In the genomic region with DNA sequence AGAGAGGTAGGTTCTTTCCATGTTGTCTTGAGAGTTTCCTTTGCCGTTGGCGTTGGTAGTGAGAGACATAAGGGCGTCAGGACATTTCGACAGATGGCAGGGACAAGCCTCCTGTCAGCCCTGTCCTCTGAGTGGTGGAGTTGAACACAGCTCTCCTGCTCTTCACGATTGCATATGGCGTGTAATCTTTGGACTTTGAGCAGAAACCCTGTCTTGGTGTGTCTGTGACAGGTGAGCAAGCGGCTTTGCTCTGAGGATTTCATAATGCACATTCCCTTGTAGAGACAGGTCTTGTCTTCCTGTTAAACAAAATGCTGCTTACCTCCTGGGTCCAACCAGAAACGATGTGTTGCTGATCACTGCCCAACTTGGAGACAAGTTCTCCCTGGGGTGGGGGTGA, we compare ENCODE assay signal across 17 cellular contexts.
DNase-seq lines count a peak whose midpoint lies in the region; ATAC-seq and TF ChIP-seq lines count a peak whose summit lies in the region.
"Had no signal": no experiment of that assay in that cellular context is flagged by ENCODE, and none has a peak within 500 bp of the region (broad histone marks: within the 10 kb centered on the region; RNA-seq: fewer than 3 reads in every experiment).

No MANE protein-coding gene starts in this region.

- no peaks in the 10 kb centered on the region for H4K20me1 ChIP-seq in IMR-90 (ENCODE audit: insufficient read depth, low read length)
- H4K20me1 ChIP-seq in smooth muscle cell (ENCODE audit: low read depth): no peaks in the 10 kb centered on the region

- H3K27me3 ChIP-seq in IMR-90 (ENCODE audit: control insufficient read depth, insufficient read depth, low read length): no peaks in the 10 kb centered on the region
- H3K27me3 ChIP-seq in esophagus muscularis mucosa: no peaks in the 10 kb centered on the region
- no peaks in the 10 kb centered on the region for H3K27me3 ChIP-seq in smooth muscle cell (ENCODE audit: low read depth)
- H3K27me3 ChIP-seq: BE2C had no signal

- no peak overlapping the region for H3K4ac ChIP-seq in IMR-90 (ENCODE audit: low read depth, low read length)

- H4K5ac ChIP-seq in IMR-90 (ENCODE audit: low read depth, low read length): no peak overlapping the region

- no peaks in the 10 kb centered on the region for H3K79me2 ChIP-seq in smooth muscle cell (ENCODE audit: low read depth)

- dilution Hi-C loops in IMR-90 (cut with HindIII; ENCODE audit: low sequenced_read_pairs, unreplicated experiment): no loop called here

- no peak overlapping the region for H3K4me3 Mint-ChIP-seq in nephron
- H3K4me3 Mint-ChIP-seq in activated CD8-positive, alpha-beta memory T cell treated with anti-CD3 and anti-CD28 coated beads, Interleukin-2, amount 10 ng/mL, durations not matched to agents 7 days and 5 days: no peak overlapping the region
- H3K4me3 Mint-ChIP-seq in Calu3 (ENCODE audit: low read depth, unreplicated experiment): no peak overlapping the region
- H3K4me3 Mint-ChIP-seq: CD4-positive, CD25-positive, alpha-beta regulatory T cell; CD8-positive, alpha-beta memory T cell; H9 had no signal

- H3K36me3 ChIP-seq in IMR-90 (ENCODE audit: control insufficient read depth, insufficient read depth, low read length) (no peaks in the 10 kb centered on the region), esophagus muscularis mucosa (no peaks in the 10 kb centered on the region), smooth muscle cell (ENCODE audit: low read depth) (no peaks in the 10 kb centered on the region)
- H3K36me3 ChIP-seq: BE2C had no signal

- TF ChIP-seq CTCF in IMR-90 (conservative IDR thresholded peaks at IDR 0.05; ENCODE audit: low read depth, low read length): no peak
- TF ChIP-seq CTCF in esophagus muscularis mucosa (IDR thresholded peaks at IDR 0.05): no peak
- no peak for TF ChIP-seq CTCF in nephron (IDR thresholded peaks at IDR 0.05; ENCODE audit: unreplicated experiment in 3 of 3)
- no peak for TF ChIP-seq CTCF in smooth muscle cell (IDR thresholded peaks at IDR 0.05; ENCODE audit: borderline replicate concordance, insufficient read depth, poor library complexity, severe bottlenecking)
- TF ChIP-seq CTCF in Calu3 (IDR thresholded peaks at IDR 0.05; ENCODE audit: unreplicated experiment): no peak

- H3K27me3 Mint-ChIP-seq in nephron (ENCODE audit: low read depth): peaks cover 4% of the 10 kb centered on the region
- no peaks in the 10 kb centered on the region for H3K27me3 Mint-ChIP-seq in activated CD8-positive, alpha-beta memory T cell treated with anti-CD3 and anti-CD28 coated beads, Interleukin-2, amount 10 ng/mL, durations not matched to agents 7 days and 5 days
- no peaks in the 10 kb centered on the region for H3K27me3 Mint-ChIP-seq in Calu3 (ENCODE audit: unreplicated experiment)
- H3K27me3 Mint-ChIP-seq: CD4-positive, CD25-positive, alpha-beta regulatory T cell had no signal

- H3K18ac ChIP-seq in IMR-90 (ENCODE audit: low read depth, low read length): no peak overlapping the region

- ATAC-seq in IMR-90 (ENCODE audit: low read depth): no peak
- ATAC-seq in activated CD8-positive, alpha-beta memory T cell treated with anti-CD3 and anti-CD28 coated beads, Interleukin-2, amount 10 ng/mL, durations not matched to agents 7 days and 5 days: no peak

- H3K4me1 Mint-ChIP-seq in nephron (peaks cover 41% of the 10 kb centered on the region), Calu3 (ENCODE audit: low read depth, unreplicated experiment) (no peaks in the 10 kb centered on the region)
- no peaks in the 10 kb centered on the region for H3K4me1 Mint-ChIP-seq in activated CD8-positive, alpha-beta memory T cell treated with anti-CD3 and anti-CD28 coated beads, Interleukin-2, amount 10 ng/mL, durations not matched to agents 7 days and 5 days
- H3K4me1 Mint-ChIP-seq: CD4-positive, CD25-positive, alpha-beta regulatory T cell; CD8-positive, alpha-beta memory T cell; H9 had no signal

- H3K36me3 Mint-ChIP-seq in nephron (ENCODE audit: low read depth) (no peaks in the 10 kb centered on the region), Calu3 (ENCODE audit: insufficient read depth, unreplicated experiment) (no peaks in the 10 kb centered on the region)
- no peaks in the 10 kb centered on the region for H3K36me3 Mint-ChIP-seq in activated CD8-positive, alpha-beta memory T cell treated with anti-CD3 and anti-CD28 coated beads, Interleukin-2, amount 10 ng/mL, durations not matched to agents 7 days and 5 days
- H3K36me3 Mint-ChIP-seq: CD4-positive, CD25-positive, alpha-beta regulatory T cell; CD8-positive, alpha-beta memory T cell had no signal

- 0 out of 2 replicates have a peak, but pooled peaks cover 2% of the 10 kb centered on the region for H3K4me1 ChIP-seq in IMR-90 (ENCODE audit: control insufficient read depth, insufficient read depth, low read length)
- H3K4me1 ChIP-seq in esophagus muscularis mucosa: peaks cover 0 to 3% (median 0%) of the 10 kb centered on the region in 4 donors
- H3K4me1 ChIP-seq in smooth muscle cell (ENCODE audit: low read depth): no peaks in the 10 kb centered on the region
- H3K4me1 ChIP-seq: BE2C had no signal

- no peak overlapping the region for H4K91ac ChIP-seq in IMR-90 (ENCODE audit: insufficient read depth, low read depth, low read length)

- H3K14ac ChIP-seq in IMR-90 (replicated peaks; ENCODE audit: low read depth, low read length): no peak overlapping the region

- no peak overlapping the region for H2BK5ac ChIP-seq in IMR-90 (ENCODE audit: low read depth, low read length, poor library complexity, severe bottlenecking)

- H2AFZ ChIP-seq in IMR-90 (replicated peaks; ENCODE audit: low read length, poor library complexity) (no peak overlapping the region), smooth muscle cell (ENCODE audit: low read depth) (peak overlapping the region; percentile 16)

- no peak overlapping the region for H2BK15ac ChIP-seq in IMR-90 (ENCODE audit: low read depth, low read length)

- POLR2A ChIA-PET in IMR-90 (lab: Charles Lee; ENCODE audit: unreplicated experiment): no interaction called here

- H3K9me3 ChIP-seq in IMR-90 (ENCODE audit: control insufficient read depth, insufficient read depth, low read length) (no peaks in the 10 kb centered on the region), esophagus muscularis mucosa (no peaks in the 10 kb centered on the region), smooth muscle cell (replicated peaks; ENCODE audit: low read depth) (no peaks in the 10 kb centered on the region)
- H3K9me3 ChIP-seq: BE2C had no signal

- H4K8ac ChIP-seq in IMR-90 (ENCODE audit: low read depth in 2 of 2, low read length in 2 of 2): no peak overlapping the region

- intact Hi-C loops in IMR-90 (cut with micrococcal nuclease) (no loop called here), esophagus muscularis mucosa (cut with DNase I) (no loop called here), Calu3 (cut with micrococcal nuclease; ENCODE audit: unreplicated experiment) (no loop called here)

- peak overlapping the region; percentile 78 to 94 (median 84) for H3K27ac Mint-ChIP-seq in nephron
- no peak overlapping the region for H3K27ac Mint-ChIP-seq in activated CD8-positive, alpha-beta memory T cell treated with anti-CD3 and anti-CD28 coated beads, Interleukin-2, amount 10 ng/mL, durations not matched to agents 7 days and 5 days
- no peak overlapping the region for H3K27ac Mint-ChIP-seq in Calu3 (ENCODE audit: unreplicated experiment)
- H3K27ac Mint-ChIP-seq: CD4-positive, CD25-positive, alpha-beta regulatory T cell; CD8-positive, alpha-beta memory T cell; H9 had no signal

- H3F3A ChIP-seq in smooth muscle cell (ENCODE audit: low read depth): no peaks in the 10 kb centered on the region

- in situ Hi-C loops in IMR-90 (cut with MboI; ENCODE audit: low sequenced_read_pairs): no loop called here

- H3K23ac ChIP-seq in IMR-90 (ENCODE audit: low read depth, low read length): no peak overlapping the region

- CTCF ChIA-PET in IMR-90 (lab: Yijun Ruan, JAX) (no interaction called here), Calu3 (lab: Charles Lee) (no interaction called here)
- CTCF ChIA-PET in activated CD8-positive, alpha-beta memory T cell treated with anti-CD3 and anti-CD28 coated beads, Interleukin-2, amount 10 ng/mL, durations not matched to agents 7 days and 5 days (lab: Charles Lee): no interaction called here

- DNase-seq in IMR-90 (no peak), esophagus muscularis mucosa (ENCODE audit: extremely low spot score) (peak; percentile 89), smooth muscle cell (lab: John Stamatoyannopoulos, UW; ENCODE audit: unreplicated experiment) (no peak), Calu3 (no peak), GDM1 (lab: John Stamatoyannopoulos, UW) (no peak)
- no peak for DNase-seq in activated CD8-positive, alpha-beta memory T cell treated with anti-CD3 and anti-CD28 coated beads, Interleukin-2, amount 10 ng/mL, durations not matched to agents 7 days and 5 days
- DNase-seq: ACHN; BE2C; C1 segment of cervical spinal cord; CD4-positive, CD25-positive, alpha-beta regulatory T cell; CD8-positive, alpha-beta memory T cell; COR-L47; DMS53; DND-41; EL; H9 had no signal

- no peak for TF ChIP-seq RAD21 in IMR-90 (IDR thresholded peaks at IDR 0.05; ENCODE audit: low read length)

- H3K27ac ChIP-seq in IMR-90 (ENCODE audit: insufficient read depth, low read length): no peak overlapping the region
- no peak overlapping the region for H3K27ac ChIP-seq in esophagus muscularis mucosa (replicated peaks in 1 of 4)
- H3K27ac ChIP-seq in smooth muscle cell (ENCODE audit: low read depth): peak overlapping the region; percentile 80

- H3K9me3 Mint-ChIP-seq in nephron (no peaks in the 10 kb centered on the region), Calu3 (ENCODE audit: low read depth, unreplicated experiment) (no peaks in the 10 kb centered on the region)
- no peaks in the 10 kb centered on the region for H3K9me3 Mint-ChIP-seq in activated CD8-positive, alpha-beta memory T cell treated with anti-CD3 and anti-CD28 coated beads, Interleukin-2, amount 10 ng/mL, durations not matched to agents 7 days and 5 days (ENCODE audit: low read depth)
- H3K9me3 Mint-ChIP-seq: CD8-positive, alpha-beta memory T cell had no signal

- no peaks in the 10 kb centered on the region for H3K79me1 ChIP-seq in IMR-90 (ENCODE audit: low read depth in 1 of 2, low read length in 2 of 2)

- H3K4me2 ChIP-seq in IMR-90 (ENCODE audit: low read depth, low read length) (no peak overlapping the region), smooth muscle cell (no peak overlapping the region)

- no peak overlapping the region for H2BK120ac ChIP-seq in IMR-90 (ENCODE audit: low read depth, low read length)

- H2BK20ac ChIP-seq in IMR-90 (ENCODE audit: low read depth, low read length): no peak overlapping the region

- H3K9me1 ChIP-seq in IMR-90 (ENCODE audit: insufficient read depth, low read length): 0 out of 2 replicates have a peak, but pooled peaks cover 4% of the 10 kb centered on the region

- H2AK9ac ChIP-seq in IMR-90 (replicated peaks; ENCODE audit: low read depth, low read length, poor library complexity): peak overlapping the region; percentile 12

- no peak overlapping the region for H3K4me3 ChIP-seq in IMR-90 (ENCODE audit: insufficient read depth, low read depth, low read length)
- H3K4me3 ChIP-seq in esophagus muscularis mucosa: no peak overlapping the region
- no peak overlapping the region for H3K4me3 ChIP-seq in smooth muscle cell

- no TSS peak for BruUV-seq in IMR-90 (replicated peaks; lab: Mats Ljungman, UMichigan)
- BruUV-seq in Calu3 (replicated peaks; lab: Mats Ljungman, UMichigan): no TSS peak

- TF ChIP-seq EP300 in esophagus muscularis mucosa (IDR thresholded peaks at IDR 0.05): no peak

- H3K56ac ChIP-seq in IMR-90 (ENCODE audit: extremely low read depth, insufficient read depth, low read length): no peak overlapping the region

- 93% methylated on average over 2 of the region's 8 CpGs; no CpG with 5 or more reads in 1 of the 2 experiments for WGBS in IMR-90 (ENCODE audit: extremely low coverage in 2 of 2, insufficient read length in 1 of 2), 2 experiments
- WGBS in esophagus muscularis mucosa: 92% methylated on average over 8 of the region's 8 CpGs
- WGBS in smooth muscle cell (ENCODE audit: low lambda C conversion rate): 98% methylated on average over 8 of the region's 8 CpGs

- H3K9ac ChIP-seq in IMR-90 (ENCODE audit: low read depth, low read length) (no peak overlapping the region), smooth muscle cell (ENCODE audit: low read depth) (no peak overlapping the region)

- no peak overlapping the region for H2AK5ac ChIP-seq in IMR-90 (ENCODE audit: low read depth, low read length)

- TF ChIP-seq POLR2A in IMR-90 (IDR thresholded peaks at IDR 0.05; ENCODE audit: low read depth, low read length): no peak
- TF ChIP-seq POLR2A in esophagus muscularis mucosa (IDR thresholded peaks at IDR 0.05; ENCODE audit: low read depth): no peak

Comparison
In these comparisons a context has a peak if more than half of its experiments do, and no peak if none do; other contexts are left out.
1. H3K27ac Mint-ChIP-seq: peak in nephron (3 of 3); none in activated CD8-positive, alpha-beta memory T cell treated with anti-CD3 and anti-CD28 coated beads, Interleukin-2, amount 10 ng/mL, durations not matched to agents 7 days and 5 days (single experiment) and Calu3 (single experiment).